ENCODE assay signal across 8 cellular contexts in genomic region chr19:892243-892996, GRCh38. TPM values are rescaled to one million over a fixed set of nuclear protein-coding genes. Genes with fewer than 3 reads are reported as not detected.
DNase-seq lines count a peak whose midpoint lies in the region; ATAC-seq, FAIRE-seq and TF ChIP-seq lines count a peak whose summit lies in the region.

No MANE protein-coding gene starts in this region.

- peaks cover 0 to 13% of the 10 kb centered on the region in 2 experiments; a peak in 2 of 4 replicates for H3K4me1 ChIP-seq in HCT116 (ENCODE audit: control insufficient read depth in 1 of 2, insufficient read depth in 2 of 2, low read length in 2 of 2)
- no peaks in the 10 kb centered on the region for H3K4me1 ChIP-seq in RWPE2 (ENCODE audit: insufficient read depth, poor library complexity, severe bottlenecking)

- H4K20me1 ChIP-seq in HCT116 (ENCODE audit: insufficient read depth) (no peaks in the 10 kb centered on the region), neural cell (ENCODE audit: insufficient read depth) (no peaks in the 10 kb centered on the region)

- H3K4me3 ChIP-seq in HCT116 (replicated peaks in 1 of 2; ENCODE audit: low read depth in 1 of 2, low read length in 2 of 2) (peak overlapping the region; percentile 83 to 85), RWPE2 (ENCODE audit: severe bottlenecking) (peak overlapping the region; percentile 66), neural cell (ENCODE audit: low read length) (peak overlapping the region; percentile 76)

- no peak for TF ChIP-seq EP300 in neural cell (conservative IDR thresholded peaks at IDR 0.05; ENCODE audit: poor library complexity, severe bottlenecking)

- intact Hi-C loops in HCT116 (cut with micrococcal nuclease): no loop called here

- ATAC-seq in HCT116: peak; percentile 54
- ATAC-seq in RWPE2 (ENCODE audit: low read depth): peak; percentile 35

- H3K9ac ChIP-seq in HCT116 (ENCODE audit: low read length): peak overlapping the region; percentile 87
- peak overlapping the region; percentile 85 for H3K9ac ChIP-seq in neural cell (ENCODE audit: low read length)

- H3K4me2 ChIP-seq in HCT116 (ENCODE audit: low read length) (peak overlapping the region; percentile 80), neural cell (ENCODE audit: low read length) (peak overlapping the region; percentile 80)

- POLR2A ChIA-PET in HCT116 (lab: Charles Lee): interaction anchor here (0.9 kb wide), 1 partner anchor 20 kb away, joined by 5 read pairs; no protein-coding TSS in a partner anchor

- FAIRE-seq in GM12891 (lab: Jason Lieb, UNC): no peak

- TF ChIP-seq CTCF in HCT116 (IDR thresholded peaks at IDR 0.05 in 2 of 3, conservative IDR thresholded peaks at IDR 0.05 in 1 of 3; ENCODE audit: borderline replicate concordance in 1 of 3, insufficient read depth in 1 of 3, low read depth in 2 of 3, low read length in 2 of 3): no peak
- no peak for TF ChIP-seq CTCF in RWPE2 (IDR thresholded peaks at IDR 0.05; ENCODE audit: poor library complexity, severe bottlenecking)
- no peak for TF ChIP-seq CTCF in neural cell (IDR thresholded peaks at IDR 0.05; ENCODE audit: poor library complexity, severe bottlenecking)

- H3K36me3 ChIP-seq in HCT116 (ENCODE audit: control insufficient read depth in 1 of 2, insufficient read depth in 2 of 2, low read length in 2 of 2) (peaks cover 10 to 19% of the 10 kb centered on the region in 2 experiments; a peak in 3 of 4 replicates), RWPE2 (ENCODE audit: low read depth) (peaks cover 13% of the 10 kb centered on the region), neural cell (ENCODE audit: insufficient read depth, low read length) (no peaks in the 10 kb centered on the region)

- H2AFZ ChIP-seq in HCT116 (ENCODE audit: low read depth, low read length, poor library complexity, severe bottlenecking) (no peak overlapping the region), neural cell (ENCODE audit: low read depth, low read length) (no peak overlapping the region)

- TF ChIP-seq RAD21 in HCT116 (IDR thresholded peaks at IDR 0.05; ENCODE audit: low read depth) (no peak), neural cell (conservative IDR thresholded peaks at IDR 0.05) (no peak)

- RAD21 ChIA-PET in HCT116 (lab: Charles Lee; ENCODE audit: low non-redundant PET in 1 of 2, low total read pairs in 2 of 2, uncharacterized antibody in 2 of 2, unreplicated experiment in 2 of 2): no interaction called here

- no peaks in the 10 kb centered on the region for H3F3A ChIP-seq in neural cell (ENCODE audit: insufficient read depth, low read length, poor library complexity, severe bottlenecking)

- H3K27me3 ChIP-seq in HCT116 (ENCODE audit: insufficient read depth, low read length) (no peaks in the 10 kb centered on the region), RWPE2 (ENCODE audit: insufficient read depth, poor library complexity, severe bottlenecking) (no peaks in the 10 kb centered on the region), neural cell (ENCODE audit: insufficient read depth, low read depth, low read length) (no peaks in the 10 kb centered on the region)

- no TSS peak for BruUV-seq in HCT116 (replicated peaks; lab: Mats Ljungman, UMichigan)

- peaks cover 12% of the 10 kb centered on the region; the same call in 1 of the 2 replicates for H3K79me2 ChIP-seq in HCT116 (ENCODE audit: insufficient read depth, low read length)
- H3K79me2 ChIP-seq in neural cell (replicated peaks; ENCODE audit: insufficient read depth, low read length): peaks cover 6% of the 10 kb centered on the region

- H3K9me2 ChIP-seq in HCT116 (ENCODE audit: insufficient read depth) (no peaks in the 10 kb centered on the region), neural cell (ENCODE audit: insufficient read depth, low read length) (no peaks in the 10 kb centered on the region)

- CTCF ChIA-PET in HCT116 (lab: Charles Lee): no interaction called here

- H3K9me3 ChIP-seq in HCT116 (ENCODE audit: control insufficient read depth in 1 of 2, insufficient read depth in 1 of 2, low read depth in 1 of 2, low read length in 2 of 2) (no peaks in the 10 kb centered on the region), RWPE2 (ENCODE audit: severe bottlenecking) (no peaks in the 10 kb centered on the region), neural cell (ENCODE audit: low read length) (no peaks in the 10 kb centered on the region)

- DNase-seq in GM12891 (ENCODE audit: insufficient read length, low spot score) (peak; percentile 72), HCT116 (ENCODE audit: low read depth, low spot score) (no peak), RWPE2 (ENCODE audit: low spot score) (peak; percentile 59), erythroblast (lab: John Stamatoyannopoulos, UW) (peak; percentile 67 to 78), glomerular visceral epithelial cell (ENCODE audit: extremely low spot score) (no peak), AG20443 (ENCODE audit: low spot score) (no peak), dermis blood vessel endothelial cell (no peak)

- H3K27ac ChIP-seq in HCT116 (ENCODE audit: low read depth, low read length): peak overlapping the region; percentile 82
- H3K27ac ChIP-seq in RWPE2 (ENCODE audit: poor library complexity, severe bottlenecking): peak overlapping the region; percentile 74
- peak overlapping the region; percentile 86 for H3K27ac ChIP-seq in neural cell (ENCODE audit: low read length)

- TF ChIP-seq POLR2A in GM12891 (IDR thresholded peaks at IDR 0.05; ENCODE audit: low read depth, low read length): no peak
- no peak for TF ChIP-seq POLR2A in HCT116 (IDR thresholded peaks at IDR 0.05; ENCODE audit: borderline replicate concordance, extremely low read depth, insufficient read depth, insufficient read length)
- TF ChIP-seq POLR2A in erythroblast (IDR thresholded peaks at IDR 0.05; ENCODE audit: low read length): no peak

TF ChIP-seq in GM12891, 5 proteins besides CTCF, POLR2A, EP300 and RAD21:
- no peak for TF ChIP-seq PAX5 (IDR thresholded peaks at IDR 0.05; ENCODE audit: insufficient read depth, low read length, severe bottlenecking)
- no peak for TF ChIP-seq POU2F2 (IDR thresholded peaks at IDR 0.05; ENCODE audit: low read depth, low read length)
- no peak for TF ChIP-seq SPI1 (IDR thresholded peaks at IDR 0.05; ENCODE audit: low read depth, low read length)
- TF ChIP-seq TAF1 (IDR thresholded peaks at IDR 0.05; ENCODE audit: low read depth, low read length): no peak

TF ChIP-seq in HCT116, 20 proteins besides CTCF, POLR2A, EP300 and RAD21 (continues in another document):
- TF ChIP-seq ZNF274 (IDR thresholded peaks at IDR 0.05; ENCODE audit: low read depth, low read length): no peak
- TF ChIP-seq SIN3A (IDR thresholded peaks at IDR 0.05; ENCODE audit: low read depth): no peak
- no peak for TF ChIP-seq CEBPB (IDR thresholded peaks at IDR 0.05; ENCODE audit: low read depth)

TF ChIP-seq in neural cell, 6 proteins besides CTCF, POLR2A, EP300 and RAD21:
- TF ChIP-seq MXI1 (conservative IDR thresholded peaks at IDR 0.05; ENCODE audit: poor library complexity, severe bottlenecking) (no peak), TAF1 (IDR thresholded peaks at IDR 0.05; ENCODE audit: low read depth) (no peak)

RNA-seq across cellular contexts. Expression of gene MED16, which starts 0.6 kb away (rescaled TPM):
- polyA plus RNA-seq in GM12891 (2012; ENCODE audit: low read depth, missing spikeins): 25.2 TPM
- total RNA-seq in HCT116 (2021; ENCODE audit: unreplicated experiment): 73.6 TPM
- polyA plus RNA-seq in HCT116 (2012): 52.1 and 55.5 TPM in 2 replicates
- polyA plus RNA-seq in neural cell: 13.3 and 17.0 TPM in 2 replicates
- 31.1 and 31.2 TPM in 2 replicates for polyA minus RNA-seq in neural cell
- 40.5 and 64.0 TPM in 2 replicates for total RNA-seq in dermis blood vessel endothelial cell

RNA-seq across cellular contexts. Expression of gene RNU6-9, which starts 0.9 kb away (rescaled TPM):
- not detected for polyA plus RNA-seq in GM12891 (2012; ENCODE audit: low read depth, missing spikeins)
- total RNA-seq in HCT116 (2021; ENCODE audit: unreplicated experiment): not detected
- not detected in 2 replicates for polyA plus RNA-seq in HCT116 (2012)
- not detected in 2 replicates for polyA plus RNA-seq in neural cell
- polyA minus RNA-seq in neural cell: not detected in 2 replicates
- total RNA-seq in dermis blood vessel endothelial cell: not detected in 2 replicates

RNA-seq across cellular contexts. Expression of gene R3HDM4, which starts 20.6 kb away (rescaled TPM):
- 35.8 TPM for polyA plus RNA-seq in GM12891 (2012; ENCODE audit: low read depth, missing spikeins)
- total RNA-seq in HCT116 (2021; ENCODE audit: unreplicated experiment): 92.3 TPM
- 88.5 and 90.3 TPM in 2 replicates for polyA plus RNA-seq in HCT116 (2012)
- polyA plus RNA-seq in neural cell: 51.2 and 71.8 TPM in 2 replicates
- 41.9 and 44.6 TPM in 2 replicates for polyA minus RNA-seq in neural cell
- 36.9 and 47.0 TPM in 2 replicates for total RNA-seq in dermis blood vessel endothelial cell

RNA-seq across cellular contexts. Expression of gene KISS1R, which starts 24.7 kb away (rescaled TPM):
- polyA plus RNA-seq in GM12891 (2012; ENCODE audit: low read depth, missing spikeins): 0.63 TPM
- total RNA-seq in HCT116 (2021; ENCODE audit: unreplicated experiment): 5.9 TPM
- 3.7 and 4.2 TPM in 2 replicates for polyA plus RNA-seq in HCT116 (2012)
- 0.76 and 5.4 TPM in 2 replicates for polyA plus RNA-seq in neural cell
- polyA minus RNA-seq in neural cell: 1.2 TPM in 1 of 2 replicates, not detected in the other
- total RNA-seq in dermis blood vessel endothelial cell: not detected in 2 replicates

RNA-seq across cellular contexts. Expression of gene CFD, which starts 33.0 kb away (rescaled TPM):
- polyA plus RNA-seq in GM12891 (2012; ENCODE audit: low read depth, missing spikeins): 0.27 TPM
- total RNA-seq in HCT116 (2021; ENCODE audit: unreplicated experiment): 80.2 TPM
- polyA plus RNA-seq in HCT116 (2012): 89.9 and 105 TPM in 2 replicates
- 3.8 and 5.3 TPM in 2 replicates for polyA plus RNA-seq in neural cell
- 1.2 TPM in 1 of 2 replicates, not detected in the other for polyA minus RNA-seq in neural cell
- total RNA-seq in dermis blood vessel endothelial cell: 2.5 TPM in 1 of 2 replicates, not detected in the other

Comparison
In these comparisons a context has a peak if more than half of its experiments do, and no peak if none do; other contexts are left out.
1. DNase-seq: peak in GM12891 (single experiment), RWPE2 (single experiment) and erythroblast (2 of 2); none in HCT116 (single experiment), glomerular visceral epithelial cell (single experiment), AG20443 (single experiment) and dermis blood vessel endothelial cell (single experiment).
2. Peak in every context shown above with its lines, with median percentiles within 50 percentile points of each other: H3K27ac ChIP-seq and H3K4me3 ChIP-seq.